17 cellular contexts compared by ENCODE assay signal in the genomic region with DNA sequence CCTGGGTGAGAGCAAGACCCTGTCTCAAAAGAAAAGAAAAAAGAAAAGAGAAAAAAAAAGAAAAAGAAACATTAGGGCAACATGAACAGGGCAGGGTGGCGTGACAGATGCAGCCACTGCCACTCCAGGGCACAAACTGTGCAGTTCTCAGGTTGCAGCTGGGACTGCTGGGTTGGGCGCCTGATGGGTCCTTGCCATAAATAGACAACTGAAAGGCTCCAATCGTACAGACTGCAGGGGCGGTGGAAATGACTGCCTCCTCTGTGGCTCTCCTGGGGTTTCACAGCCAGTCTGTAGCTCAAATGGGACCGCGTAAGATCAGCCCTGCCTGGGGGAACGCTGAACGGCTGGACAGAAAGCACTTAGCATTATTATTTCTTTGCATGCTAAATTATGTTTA.
"Had no signal": no experiment of that assay in that cellular context is flagged by ENCODE, and none has a peak within 500 bp of the region (broad histone marks: within the 10 kb centered on the region; RNA-seq: fewer than 3 reads in every experiment).

No MANE protein-coding gene starts in this region.

- H3K4me3 ChIP-seq: cardiac muscle cell, esophagus squamous epithelium, heart right ventricle, smooth muscle cell, transverse colon had no signal

- DNase-seq: activated CD4-positive, alpha-beta T cell treated with anti-CD3 and anti-CD28 coated beads for 48 hours; activated naive CD4-positive, alpha-beta T cell treated with Interleukin-2 at 50 U/mL for 16 hours; activated naive CD8-positive, alpha-beta T cell treated with anti-CD3 and anti-CD28 coated beads, Interleukin-2, amount 50 U/mL, for 24 hours; esophagus squamous epithelium; foreskin melanocyte; heart right ventricle; islet precursor cell; mammary epithelial cell; naive thymus-derived CD8-positive, alpha-beta T cell; right cardiac atrium; stimulated activated naive B cell treated with anti-CD40 and anti-IgM and Interleukin-4, amounts not matched to agents 10 μg/mL and 1 μg/mL and 100 μg/mL, for 72 hours; transverse colon had no signal

- H3K27me3 ChIP-seq: cardiac muscle cell, esophagus squamous epithelium, heart right ventricle, neutrophil, transverse colon had no signal

- H3K27ac ChIP-seq: cardiac muscle cell, esophagus squamous epithelium, heart right ventricle, neutrophil, transverse colon had no signal

- H3K36me3 ChIP-seq: cardiac muscle cell had no signal

- ATAC-seq: activated naive CD8-positive, alpha-beta T cell treated with anti-CD3 and anti-CD28 coated beads, Interleukin-2, amount 50 U/mL, for 24 hours; heart right ventricle; left lobe of liver; naive thymus-derived CD8-positive, alpha-beta T cell; right cardiac atrium; stimulated activated naive B cell treated with anti-CD40 and anti-IgM and Interleukin-4, amounts not matched to agents 10 μg/mL and 1 μg/mL and 100 μg/mL, for 72 hours; WTC11 had no signal
